8 cellular contexts compared by ENCODE assay signal in the genomic region with DNA sequence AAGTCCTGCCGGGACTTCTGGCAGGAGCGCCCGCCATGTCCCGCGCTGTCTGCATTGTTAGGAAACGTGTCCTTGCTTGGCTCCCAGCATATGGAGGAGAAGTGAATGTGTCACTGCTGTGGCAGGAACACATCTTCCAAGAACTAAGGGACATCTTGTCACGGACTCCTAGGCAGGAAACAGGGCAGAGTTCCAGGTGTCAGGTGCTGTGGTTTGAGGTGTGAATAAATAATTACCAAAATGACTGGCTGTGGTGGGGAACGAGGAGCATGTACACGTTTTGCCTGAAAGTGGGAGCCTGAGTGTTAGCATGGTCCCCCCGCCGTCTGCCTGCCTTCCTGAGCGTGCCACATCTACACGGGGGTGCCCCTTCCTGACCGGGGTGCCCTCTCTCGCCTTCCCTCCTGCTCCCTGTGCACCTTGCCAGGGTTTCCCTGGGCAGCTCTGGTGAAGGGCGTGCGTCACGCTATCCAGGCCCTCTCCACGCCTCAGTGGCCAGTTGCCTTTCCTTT.
A peak's percentile ranks its signal among the peaks of the same experiment; 100 is the strongest.
DNase-seq lines count a peak whose midpoint lies in the region; ATAC-seq and TF ChIP-seq lines count a peak whose summit lies in the region.

No MANE protein-coding gene starts in this region.

- peaks cover 9% of the 10 kb centered on the region for H3K4me1 ChIP-seq in smooth muscle cell (ENCODE audit: low read depth)

- no peaks in the 10 kb centered on the region for H3K36me3 ChIP-seq in smooth muscle cell (ENCODE audit: low read depth)

- ATAC-seq in GM18868 (IDR thresholded peaks at IDR 0.05; ENCODE audit: unreplicated experiment) (peak; percentile 68), HG02678 (IDR thresholded peaks at IDR 0.05; ENCODE audit: unreplicated experiment) (peak; percentile 64), GM21515 (IDR thresholded peaks at IDR 0.05; ENCODE audit: unreplicated experiment) (no peak), GM19035 (IDR thresholded peaks at IDR 0.05; ENCODE audit: unreplicated experiment) (no peak)

- no peaks in the 10 kb centered on the region for H3K27me3 ChIP-seq in smooth muscle cell (ENCODE audit: low read depth)

- no peak overlapping the region for H2AFZ ChIP-seq in smooth muscle cell (ENCODE audit: low read depth)

- H3K79me2 ChIP-seq in smooth muscle cell (ENCODE audit: low read depth) = peaks cover 49% of the 10 kb centered on the region

- WGBS in smooth muscle cell (ENCODE audit: low lambda C conversion rate) = 91% methylated on average over 19 of the region's 19 CpGs

- peaks cover 33% of the 10 kb centered on the region for H4K20me1 ChIP-seq in smooth muscle cell (ENCODE audit: low read depth)

- no peak for TF ChIP-seq CTCF in smooth muscle cell (IDR thresholded peaks at IDR 0.05; ENCODE audit: borderline replicate concordance, insufficient read depth, poor library complexity, severe bottlenecking)

- peak overlapping the region; percentile 1 for H3K27ac ChIP-seq in smooth muscle cell (ENCODE audit: low read depth)

- H3K9ac ChIP-seq in smooth muscle cell (ENCODE audit: low read depth) = no peak overlapping the region

- DNase-seq in activated CD8-positive, alpha-beta memory T cell treated with anti-CD3 and anti-CD28 coated beads, Interleukin-2, amount 50 U/mL, for 48 hours = peak; percentile 72
- DNase-seq in smooth muscle cell (lab: John Stamatoyannopoulos, UW; ENCODE audit: unreplicated experiment) = no peak
- DNase-seq in NCI-H128 (lab: John Stamatoyannopoulos, UW; ENCODE audit: unreplicated experiment) = no peak
- DNase-seq in NCI-H526 treated with DMSO at 0.1 percent for 48 hours (lab: John Stamatoyannopoulos, UW) = no peak

- no peak overlapping the region for H3K4me2 ChIP-seq in smooth muscle cell

- peaks cover 15% of the 10 kb centered on the region for H3F3A ChIP-seq in smooth muscle cell (ENCODE audit: low read depth)

- no peaks in the 10 kb centered on the region for H3K9me3 ChIP-seq in smooth muscle cell (replicated peaks; ENCODE audit: low read depth)

- H3K4me3 ChIP-seq in smooth muscle cell = no peak overlapping the region

Comparison
In these comparisons a context has a peak if more than half of its experiments do, and no peak if none do; other contexts are left out.
1. ATAC-seq: peak in GM18868 (single experiment) and HG02678 (single experiment); none in GM21515 (single experiment) and GM19035 (single experiment).